In genomic region chr1:225939939-225940310, GRCh38 we compare ENCODE assay signal across 7 cellular contexts. TPM values are rescaled to one million over a fixed set of nuclear protein-coding genes. Genes with fewer than 3 reads are reported as not detected.
"Had no signal": no experiment of that assay in that cellular context is flagged by ENCODE, and none has a peak within 500 bp of the region (broad histone marks: within the 10 kb centered on the region; RNA-seq: fewer than 3 reads in every experiment).

No MANE protein-coding gene starts in this region.

RNA-seq across cellular contexts. Expression of gene LEFTY2, which starts 1.1 kb away (rescaled TPM):
- total RNA-seq: epithelial cell of proximal tubule, esophagus squamous epithelium, lung microvascular endothelial cell, natural killer cell, renal cortical epithelial cell, tibial nerve had no signal

RNA-seq across cellular contexts. Expression of gene LEFTY1, which starts 51.0 kb away (rescaled TPM):
- total RNA-seq: epithelial cell of proximal tubule, esophagus squamous epithelium, lung microvascular endothelial cell, natural killer cell had no signal
- polyA plus RNA-seq: cardiac muscle cell had no signal
